ENCODE assay signal across 1 cellular context in the genomic region with DNA sequence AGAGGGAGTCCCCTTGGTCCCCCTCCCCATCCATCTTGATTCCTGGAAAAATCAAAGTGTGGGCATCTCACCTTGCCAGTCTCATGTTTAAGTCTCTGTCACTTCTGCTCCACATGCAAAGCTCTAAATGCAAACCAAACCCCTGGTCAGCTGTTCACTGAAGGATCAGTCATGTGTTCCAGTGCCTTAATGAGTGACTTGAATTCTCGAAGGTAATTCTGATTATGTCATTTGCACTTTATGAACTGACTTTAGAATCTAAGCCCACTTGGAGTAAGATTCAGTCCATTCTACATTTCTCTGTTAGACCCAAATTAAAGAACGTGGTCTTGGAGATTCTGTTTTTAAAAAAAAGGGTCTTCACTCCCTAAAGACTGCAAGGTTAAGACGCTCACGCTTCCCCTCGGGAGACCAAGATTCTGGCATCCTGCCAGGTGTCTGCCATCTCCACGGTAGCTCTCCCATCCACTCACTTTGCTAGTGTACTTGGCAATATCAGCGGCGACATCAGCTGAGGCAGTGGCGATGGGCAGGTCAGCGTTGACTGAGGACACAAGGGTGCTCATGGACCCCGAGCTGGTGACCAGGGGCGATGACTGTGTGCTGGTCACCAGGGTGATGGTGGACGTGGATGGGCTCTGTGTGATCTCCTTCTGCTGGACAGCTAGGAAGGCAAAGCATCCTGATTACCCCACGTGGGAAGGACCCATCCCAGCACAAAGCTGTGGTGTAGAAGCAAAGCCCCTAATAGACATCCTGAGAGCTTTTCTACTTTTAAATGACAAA.
TF ChIP-seq lines count a peak whose summit lies in the region.

No MANE protein-coding gene starts in this region.

TF ChIP-seq in HepG2, 621 proteins besides CTCF, POLR2A, EP300 and RAD21 (continued from another document and continues in another):
- TF ChIP-seq, protein P1, sequence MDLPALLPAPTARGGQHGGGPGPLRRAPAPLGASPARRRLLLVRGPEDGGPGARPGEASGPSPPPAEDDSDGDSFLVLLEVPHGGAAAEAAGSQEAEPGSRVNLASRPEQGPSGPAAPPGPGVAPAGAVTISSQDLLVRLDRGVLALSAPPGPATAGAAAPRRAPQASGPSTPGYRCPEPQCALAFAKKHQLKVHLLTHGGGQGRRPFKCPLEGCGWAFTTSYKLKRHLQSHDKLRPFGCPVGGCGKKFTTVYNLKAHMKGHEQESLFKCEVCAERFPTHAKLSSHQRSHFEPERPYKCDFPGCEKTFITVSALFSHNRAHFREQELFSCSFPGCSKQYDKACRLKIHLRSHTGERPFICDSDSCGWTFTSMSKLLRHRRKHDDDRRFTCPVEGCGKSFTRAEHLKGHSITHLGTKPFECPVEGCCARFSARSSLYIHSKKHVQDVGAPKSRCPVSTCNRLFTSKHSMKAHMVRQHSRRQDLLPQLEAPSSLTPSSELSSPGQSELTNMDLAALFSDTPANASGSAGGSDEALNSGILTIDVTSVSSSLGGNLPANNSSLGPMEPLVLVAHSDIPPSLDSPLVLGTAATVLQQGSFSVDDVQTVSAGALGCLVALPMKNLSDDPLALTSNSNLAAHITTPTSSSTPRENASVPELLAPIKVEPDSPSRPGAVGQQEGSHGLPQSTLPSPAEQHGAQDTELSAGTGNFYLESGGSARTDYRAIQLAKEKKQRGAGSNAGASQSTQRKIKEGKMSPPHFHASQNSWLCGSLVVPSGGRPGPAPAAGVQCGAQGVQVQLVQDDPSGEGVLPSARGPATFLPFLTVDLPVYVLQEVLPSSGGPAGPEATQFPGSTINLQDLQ (CRISPR knock-in tag; IDR thresholded peaks at IDR 0.05): no peak
- TF ChIP-seq, protein P2, sequence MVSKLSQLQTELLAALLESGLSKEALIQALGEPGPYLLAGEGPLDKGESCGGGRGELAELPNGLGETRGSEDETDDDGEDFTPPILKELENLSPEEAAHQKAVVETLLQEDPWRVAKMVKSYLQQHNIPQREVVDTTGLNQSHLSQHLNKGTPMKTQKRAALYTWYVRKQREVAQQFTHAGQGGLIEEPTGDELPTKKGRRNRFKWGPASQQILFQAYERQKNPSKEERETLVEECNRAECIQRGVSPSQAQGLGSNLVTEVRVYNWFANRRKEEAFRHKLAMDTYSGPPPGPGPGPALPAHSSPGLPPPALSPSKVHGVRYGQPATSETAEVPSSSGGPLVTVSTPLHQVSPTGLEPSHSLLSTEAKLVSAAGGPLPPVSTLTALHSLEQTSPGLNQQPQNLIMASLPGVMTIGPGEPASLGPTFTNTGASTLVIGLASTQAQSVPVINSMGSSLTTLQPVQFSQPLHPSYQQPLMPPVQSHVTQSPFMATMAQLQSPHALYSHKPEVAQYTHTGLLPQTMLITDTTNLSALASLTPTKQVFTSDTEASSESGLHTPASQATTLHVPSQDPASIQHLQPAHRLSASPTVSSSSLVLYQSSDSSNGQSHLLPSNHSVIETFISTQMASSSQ (IDR thresholded peaks at IDR 0.05; ENCODE audit: low read depth): no peak
- TF ChIP-seq, protein P2 (CRISPR knock-in tag; IDR thresholded peaks at IDR 0.05; ENCODE audit: borderline replicate concordance): no peak
- TF ChIP-seq, protein P3, sequence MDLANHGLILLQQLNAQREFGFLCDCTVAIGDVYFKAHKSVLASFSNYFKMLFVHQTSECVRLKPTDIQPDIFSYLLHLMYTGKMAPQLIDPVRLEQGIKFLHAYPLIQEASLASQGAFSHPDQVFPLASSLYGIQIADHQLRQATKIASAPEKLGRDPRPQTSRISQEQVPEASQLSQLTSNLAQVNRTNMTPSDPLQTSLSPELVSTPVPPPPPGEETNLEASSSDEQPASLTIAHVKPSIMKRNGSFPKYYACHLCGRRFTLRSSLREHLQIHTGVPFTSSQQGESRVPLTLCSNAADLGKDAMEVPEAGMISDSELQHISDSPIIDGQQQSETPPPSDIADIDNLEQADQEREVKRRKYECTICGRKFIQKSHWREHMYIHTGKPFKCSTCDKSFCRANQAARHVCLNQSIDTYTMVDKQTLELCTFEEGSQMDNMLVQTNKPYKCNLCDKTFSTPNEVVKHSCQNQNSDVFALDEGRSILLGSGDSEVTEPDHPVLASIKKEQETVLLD (CRISPR knock-in tag; IDR thresholded peaks at IDR 0.05; ENCODE audit: low read depth): no peak
- no peak for TF ChIP-seq NFRKB (IDR thresholded peaks at IDR 0.05)
- TF ChIP-seq ZNF674 (CRISPR knock-in tag; IDR thresholded peaks at IDR 0.05; ENCODE audit: low read depth): no peak
- TF ChIP-seq GATAD2A (CRISPR knock-in tag; IDR thresholded peaks at IDR 0.05): no peak
- peak; percentile 99 for TF ChIP-seq LCORL (IDR thresholded peaks at IDR 0.05)
- no peak for TF ChIP-seq LCORL (CRISPR knock-in tag; IDR thresholded peaks at IDR 0.05)
- TF ChIP-seq, protein P4, sequence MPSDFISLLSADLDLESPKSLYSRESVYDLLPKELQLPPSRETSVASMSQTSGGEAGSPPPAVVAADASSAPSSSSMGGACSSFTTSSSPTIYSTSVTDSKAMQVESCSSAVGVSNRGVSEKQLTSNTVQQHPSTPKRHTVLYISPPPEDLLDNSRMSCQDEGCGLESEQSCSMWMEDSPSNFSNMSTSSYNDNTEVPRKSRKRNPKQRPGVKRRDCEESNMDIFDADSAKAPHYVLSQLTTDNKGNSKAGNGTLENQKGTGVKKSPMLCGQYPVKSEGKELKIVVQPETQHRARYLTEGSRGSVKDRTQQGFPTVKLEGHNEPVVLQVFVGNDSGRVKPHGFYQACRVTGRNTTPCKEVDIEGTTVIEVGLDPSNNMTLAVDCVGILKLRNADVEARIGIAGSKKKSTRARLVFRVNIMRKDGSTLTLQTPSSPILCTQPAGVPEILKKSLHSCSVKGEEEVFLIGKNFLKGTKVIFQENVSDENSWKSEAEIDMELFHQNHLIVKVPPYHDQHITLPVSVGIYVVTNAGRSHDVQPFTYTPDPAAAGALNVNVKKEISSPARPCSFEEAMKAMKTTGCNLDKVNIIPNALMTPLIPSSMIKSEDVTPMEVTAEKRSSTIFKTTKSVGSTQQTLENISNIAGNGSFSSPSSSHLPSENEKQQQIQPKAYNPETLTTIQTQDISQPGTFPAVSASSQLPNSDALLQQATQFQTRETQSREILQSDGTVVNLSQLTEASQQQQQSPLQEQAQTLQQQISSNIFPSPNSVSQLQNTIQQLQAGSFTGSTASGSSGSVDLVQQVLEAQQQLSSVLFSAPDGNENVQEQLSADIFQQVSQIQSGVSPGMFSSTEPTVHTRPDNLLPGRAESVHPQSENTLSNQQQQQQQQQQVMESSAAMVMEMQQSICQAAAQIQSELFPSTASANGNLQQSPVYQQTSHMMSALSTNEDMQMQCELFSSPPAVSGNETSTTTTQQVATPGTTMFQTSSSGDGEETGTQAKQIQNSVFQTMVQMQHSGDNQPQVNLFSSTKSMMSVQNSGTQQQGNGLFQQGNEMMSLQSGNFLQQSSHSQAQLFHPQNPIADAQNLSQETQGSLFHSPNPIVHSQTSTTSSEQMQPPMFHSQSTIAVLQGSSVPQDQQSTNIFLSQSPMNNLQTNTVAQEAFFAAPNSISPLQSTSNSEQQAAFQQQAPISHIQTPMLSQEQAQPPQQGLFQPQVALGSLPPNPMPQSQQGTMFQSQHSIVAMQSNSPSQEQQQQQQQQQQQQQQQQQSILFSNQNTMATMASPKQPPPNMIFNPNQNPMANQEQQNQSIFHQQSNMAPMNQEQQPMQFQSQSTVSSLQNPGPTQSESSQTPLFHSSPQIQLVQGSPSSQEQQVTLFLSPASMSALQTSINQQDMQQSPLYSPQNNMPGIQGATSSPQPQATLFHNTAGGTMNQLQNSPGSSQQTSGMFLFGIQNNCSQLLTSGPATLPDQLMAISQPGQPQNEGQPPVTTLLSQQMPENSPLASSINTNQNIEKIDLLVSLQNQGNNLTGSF (CRISPR knock-in tag; IDR thresholded peaks at IDR 0.05): no peak
- TF ChIP-seq EED (CRISPR knock-in tag; IDR thresholded peaks at IDR 0.05): no peak
- peak; percentile 57; the same call in 1 of the 2 replicates for TF ChIP-seq ZNF768 (CRISPR knock-in tag; IDR thresholded peaks at IDR 0.05)
- TF ChIP-seq ZNF232 (CRISPR knock-in tag; IDR thresholded peaks at IDR 0.05; ENCODE audit: borderline replicate concordance): no peak
- TF ChIP-seq ZNF572 (CRISPR knock-in tag; IDR thresholded peaks at IDR 0.05): no peak
- TF ChIP-seq NRL (CRISPR knock-in tag; IDR thresholded peaks at IDR 0.05; ENCODE audit: borderline replicate concordance): peak; percentile 36; the same call in 1 of the 2 replicates
- TF ChIP-seq POLR2G (IDR thresholded peaks at IDR 0.05; ENCODE audit: low read depth, low read length): 0 out of 2 replicates have a peak, but pooled peaks have one; percentile 49
- 0 out of 2 replicates have a peak, but pooled peaks have one; percentile 12 for TF ChIP-seq MTA1 (CRISPR knock-in tag; IDR thresholded peaks at IDR 0.05; ENCODE audit: borderline replicate concordance)
- no peak for TF ChIP-seq ZNF7 (CRISPR knock-in tag; IDR thresholded peaks at IDR 0.05)
- TF ChIP-seq MED13 (CRISPR knock-in tag; IDR thresholded peaks at IDR 0.05): no peak
- TF ChIP-seq SP1 (IDR thresholded peaks at IDR 0.05): no peak
- no peak for TF ChIP-seq SP1 (CRISPR knock-in tag; IDR thresholded peaks at IDR 0.05)
- TF ChIP-seq YEATS4 (CRISPR knock-in tag; IDR thresholded peaks at IDR 0.05; ENCODE audit: borderline replicate concordance): no peak
- TF ChIP-seq POLR2AphosphoS2 (IDR thresholded peaks at IDR 0.05; ENCODE audit: low read depth, low read length): no peak
- no peak for TF ChIP-seq TBP (CRISPR knock-in tag; IDR thresholded peaks at IDR 0.05)
- TF ChIP-seq KDM6A (CRISPR knock-in tag; IDR thresholded peaks at IDR 0.05; ENCODE audit: low read depth): no peak
- no peak for TF ChIP-seq HNRNPK (IDR thresholded peaks at IDR 0.05; ENCODE audit: low read depth, low read length, poor library complexity, severe bottlenecking)
- TF ChIP-seq TSC22D2 (CRISPR knock-in tag; IDR thresholded peaks at IDR 0.05; ENCODE audit: borderline replicate concordance): no peak
- no peak for TF ChIP-seq HOXA7 (CRISPR knock-in tag; IDR thresholded peaks at IDR 0.05)
- TF ChIP-seq ZFP41 (CRISPR knock-in tag; IDR thresholded peaks at IDR 0.05; ENCODE audit: borderline replicate concordance): no peak
- no peak for TF ChIP-seq CREB1 (IDR thresholded peaks at IDR 0.05)
- TF ChIP-seq CREB1 (CRISPR knock-in tag; IDR thresholded peaks at IDR 0.05): no peak
- TF ChIP-seq, protein P5, sequence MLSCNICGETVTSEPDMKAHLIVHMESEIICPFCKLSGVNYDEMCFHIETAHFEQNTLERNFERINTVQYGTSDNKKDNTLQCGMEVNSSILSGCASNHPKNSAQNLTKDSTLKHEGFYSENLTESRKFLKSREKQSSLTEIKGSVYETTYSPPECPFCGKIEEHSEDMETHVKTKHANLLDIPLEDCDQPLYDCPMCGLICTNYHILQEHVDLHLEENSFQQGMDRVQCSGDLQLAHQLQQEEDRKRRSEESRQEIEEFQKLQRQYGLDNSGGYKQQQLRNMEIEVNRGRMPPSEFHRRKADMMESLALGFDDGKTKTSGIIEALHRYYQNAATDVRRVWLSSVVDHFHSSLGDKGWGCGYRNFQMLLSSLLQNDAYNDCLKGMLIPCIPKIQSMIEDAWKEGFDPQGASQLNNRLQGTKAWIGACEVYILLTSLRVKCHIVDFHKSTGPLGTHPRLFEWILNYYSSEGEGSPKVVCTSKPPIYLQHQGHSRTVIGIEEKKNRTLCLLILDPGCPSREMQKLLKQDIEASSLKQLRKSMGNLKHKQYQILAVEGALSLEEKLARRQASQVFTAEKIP (CRISPR knock-in tag; IDR thresholded peaks at IDR 0.05; ENCODE audit: borderline replicate concordance): no peak
- TF ChIP-seq, protein P6, sequence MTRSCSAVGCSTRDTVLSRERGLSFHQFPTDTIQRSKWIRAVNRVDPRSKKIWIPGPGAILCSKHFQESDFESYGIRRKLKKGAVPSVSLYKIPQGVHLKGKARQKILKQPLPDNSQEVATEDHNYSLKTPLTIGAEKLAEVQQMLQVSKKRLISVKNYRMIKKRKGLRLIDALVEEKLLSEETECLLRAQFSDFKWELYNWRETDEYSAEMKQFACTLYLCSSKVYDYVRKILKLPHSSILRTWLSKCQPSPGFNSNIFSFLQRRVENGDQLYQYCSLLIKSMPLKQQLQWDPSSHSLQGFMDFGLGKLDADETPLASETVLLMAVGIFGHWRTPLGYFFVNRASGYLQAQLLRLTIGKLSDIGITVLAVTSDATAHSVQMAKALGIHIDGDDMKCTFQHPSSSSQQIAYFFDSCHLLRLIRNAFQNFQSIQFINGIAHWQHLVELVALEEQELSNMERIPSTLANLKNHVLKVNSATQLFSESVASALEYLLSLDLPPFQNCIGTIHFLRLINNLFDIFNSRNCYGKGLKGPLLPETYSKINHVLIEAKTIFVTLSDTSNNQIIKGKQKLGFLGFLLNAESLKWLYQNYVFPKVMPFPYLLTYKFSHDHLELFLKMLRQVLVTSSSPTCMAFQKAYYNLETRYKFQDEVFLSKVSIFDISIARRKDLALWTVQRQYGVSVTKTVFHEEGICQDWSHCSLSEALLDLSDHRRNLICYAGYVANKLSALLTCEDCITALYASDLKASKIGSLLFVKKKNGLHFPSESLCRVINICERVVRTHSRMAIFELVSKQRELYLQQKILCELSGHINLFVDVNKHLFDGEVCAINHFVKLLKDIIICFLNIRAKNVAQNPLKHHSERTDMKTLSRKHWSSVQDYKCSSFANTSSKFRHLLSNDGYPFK (CRISPR knock-in tag; IDR thresholded peaks at IDR 0.05; ENCODE audit: borderline replicate concordance): no peak
- no peak for TF ChIP-seq ZFP37 (CRISPR knock-in tag; IDR thresholded peaks at IDR 0.05; ENCODE audit: borderline replicate concordance)
- TF ChIP-seq HNRNPH1 (optimal IDR thresholded peaks at IDR 0.05; ENCODE audit: low read depth, low read length): no peak
- TF ChIP-seq ZNF10 (CRISPR knock-in tag; IDR thresholded peaks at IDR 0.05; ENCODE audit: borderline replicate concordance, low read depth): no peak
- no peak for TF ChIP-seq ZSCAN31 (CRISPR knock-in tag; IDR thresholded peaks at IDR 0.05; ENCODE audit: low read depth)
- TF ChIP-seq SOX13 (IDR thresholded peaks at IDR 0.05): no peak
- no peak for TF ChIP-seq SOX13 (CRISPR knock-in tag; conservative IDR thresholded peaks at IDR 0.05 in 1 of 2, IDR thresholded peaks at IDR 0.05 in 1 of 2)
- no peak for TF ChIP-seq SP2 (CRISPR knock-in tag; IDR thresholded peaks at IDR 0.05)
